In genomic region chr12:53324113-53324778, GRCh38 we compare ENCODE assay signal across 1 cellular context.
TF ChIP-seq lines count a peak whose summit lies in the region.

No MANE protein-coding gene starts in this region.

TF ChIP-seq in HepG2, 621 proteins besides CTCF, POLR2A, EP300 and RAD21 (continued from another document):
- TF ChIP-seq PRDM4 (CRISPR knock-in tag; IDR thresholded peaks at IDR 0.05; ENCODE audit: borderline replicate concordance) = no peak
- TF ChIP-seq XBP1 (CRISPR knock-in tag; IDR thresholded peaks at IDR 0.05) = no peak
- TF ChIP-seq POLR2AphosphoS2 (IDR thresholded peaks at IDR 0.05; ENCODE audit: low read depth, low read length) = no peak
- TF ChIP-seq NKX3-1 (CRISPR knock-in tag; IDR thresholded peaks at IDR 0.05) = no peak
- TF ChIP-seq ZNF251 (CRISPR knock-in tag; IDR thresholded peaks at IDR 0.05) = no peak
- TF ChIP-seq, protein P1, sequence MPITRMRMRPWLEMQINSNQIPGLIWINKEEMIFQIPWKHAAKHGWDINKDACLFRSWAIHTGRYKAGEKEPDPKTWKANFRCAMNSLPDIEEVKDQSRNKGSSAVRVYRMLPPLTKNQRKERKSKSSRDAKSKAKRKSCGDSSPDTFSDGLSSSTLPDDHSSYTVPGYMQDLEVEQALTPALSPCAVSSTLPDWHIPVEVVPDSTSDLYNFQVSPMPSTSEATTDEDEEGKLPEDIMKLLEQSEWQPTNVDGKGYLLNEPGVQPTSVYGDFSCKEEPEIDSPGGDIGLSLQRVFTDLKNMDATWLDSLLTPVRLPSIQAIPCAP (CRISPR knock-in tag; IDR thresholded peaks at IDR 0.05; ENCODE audit: low read depth) = no peak
- TF ChIP-seq FOXO1 (CRISPR knock-in tag; IDR thresholded peaks at IDR 0.05) = no peak
- TF ChIP-seq ZNF317 (CRISPR knock-in tag; IDR thresholded peaks at IDR 0.05) = no peak
- peak; percentile 78 for TF ChIP-seq ZBTB38 (CRISPR knock-in tag; IDR thresholded peaks at IDR 0.05)
- no peak for TF ChIP-seq ZNF720 (CRISPR knock-in tag; IDR thresholded peaks at IDR 0.05)
- TF ChIP-seq NFATC3 (CRISPR knock-in tag; IDR thresholded peaks at IDR 0.05) = no peak
- TF ChIP-seq ZNF746 (CRISPR knock-in tag; IDR thresholded peaks at IDR 0.05) = no peak
- 0 out of 2 replicates have a peak, but pooled peaks have one; percentile 18 for TF ChIP-seq ZNF292 (CRISPR knock-in tag; IDR thresholded peaks at IDR 0.05; ENCODE audit: borderline replicate concordance, low read depth)
- 0 out of 2 replicates have a peak, but pooled peaks have one; percentile 17 for TF ChIP-seq SP5 (CRISPR knock-in tag; IDR thresholded peaks at IDR 0.05; ENCODE audit: borderline replicate concordance, low read depth)
- TF ChIP-seq GLMP (CRISPR knock-in tag; IDR thresholded peaks at IDR 0.05; ENCODE audit: borderline replicate concordance) = no peak
- peak; percentile 19 for TF ChIP-seq ZNF781 (CRISPR knock-in tag; IDR thresholded peaks at IDR 0.05; ENCODE audit: borderline replicate concordance, not compliant biosample characterization)
- TF ChIP-seq, protein P2, sequence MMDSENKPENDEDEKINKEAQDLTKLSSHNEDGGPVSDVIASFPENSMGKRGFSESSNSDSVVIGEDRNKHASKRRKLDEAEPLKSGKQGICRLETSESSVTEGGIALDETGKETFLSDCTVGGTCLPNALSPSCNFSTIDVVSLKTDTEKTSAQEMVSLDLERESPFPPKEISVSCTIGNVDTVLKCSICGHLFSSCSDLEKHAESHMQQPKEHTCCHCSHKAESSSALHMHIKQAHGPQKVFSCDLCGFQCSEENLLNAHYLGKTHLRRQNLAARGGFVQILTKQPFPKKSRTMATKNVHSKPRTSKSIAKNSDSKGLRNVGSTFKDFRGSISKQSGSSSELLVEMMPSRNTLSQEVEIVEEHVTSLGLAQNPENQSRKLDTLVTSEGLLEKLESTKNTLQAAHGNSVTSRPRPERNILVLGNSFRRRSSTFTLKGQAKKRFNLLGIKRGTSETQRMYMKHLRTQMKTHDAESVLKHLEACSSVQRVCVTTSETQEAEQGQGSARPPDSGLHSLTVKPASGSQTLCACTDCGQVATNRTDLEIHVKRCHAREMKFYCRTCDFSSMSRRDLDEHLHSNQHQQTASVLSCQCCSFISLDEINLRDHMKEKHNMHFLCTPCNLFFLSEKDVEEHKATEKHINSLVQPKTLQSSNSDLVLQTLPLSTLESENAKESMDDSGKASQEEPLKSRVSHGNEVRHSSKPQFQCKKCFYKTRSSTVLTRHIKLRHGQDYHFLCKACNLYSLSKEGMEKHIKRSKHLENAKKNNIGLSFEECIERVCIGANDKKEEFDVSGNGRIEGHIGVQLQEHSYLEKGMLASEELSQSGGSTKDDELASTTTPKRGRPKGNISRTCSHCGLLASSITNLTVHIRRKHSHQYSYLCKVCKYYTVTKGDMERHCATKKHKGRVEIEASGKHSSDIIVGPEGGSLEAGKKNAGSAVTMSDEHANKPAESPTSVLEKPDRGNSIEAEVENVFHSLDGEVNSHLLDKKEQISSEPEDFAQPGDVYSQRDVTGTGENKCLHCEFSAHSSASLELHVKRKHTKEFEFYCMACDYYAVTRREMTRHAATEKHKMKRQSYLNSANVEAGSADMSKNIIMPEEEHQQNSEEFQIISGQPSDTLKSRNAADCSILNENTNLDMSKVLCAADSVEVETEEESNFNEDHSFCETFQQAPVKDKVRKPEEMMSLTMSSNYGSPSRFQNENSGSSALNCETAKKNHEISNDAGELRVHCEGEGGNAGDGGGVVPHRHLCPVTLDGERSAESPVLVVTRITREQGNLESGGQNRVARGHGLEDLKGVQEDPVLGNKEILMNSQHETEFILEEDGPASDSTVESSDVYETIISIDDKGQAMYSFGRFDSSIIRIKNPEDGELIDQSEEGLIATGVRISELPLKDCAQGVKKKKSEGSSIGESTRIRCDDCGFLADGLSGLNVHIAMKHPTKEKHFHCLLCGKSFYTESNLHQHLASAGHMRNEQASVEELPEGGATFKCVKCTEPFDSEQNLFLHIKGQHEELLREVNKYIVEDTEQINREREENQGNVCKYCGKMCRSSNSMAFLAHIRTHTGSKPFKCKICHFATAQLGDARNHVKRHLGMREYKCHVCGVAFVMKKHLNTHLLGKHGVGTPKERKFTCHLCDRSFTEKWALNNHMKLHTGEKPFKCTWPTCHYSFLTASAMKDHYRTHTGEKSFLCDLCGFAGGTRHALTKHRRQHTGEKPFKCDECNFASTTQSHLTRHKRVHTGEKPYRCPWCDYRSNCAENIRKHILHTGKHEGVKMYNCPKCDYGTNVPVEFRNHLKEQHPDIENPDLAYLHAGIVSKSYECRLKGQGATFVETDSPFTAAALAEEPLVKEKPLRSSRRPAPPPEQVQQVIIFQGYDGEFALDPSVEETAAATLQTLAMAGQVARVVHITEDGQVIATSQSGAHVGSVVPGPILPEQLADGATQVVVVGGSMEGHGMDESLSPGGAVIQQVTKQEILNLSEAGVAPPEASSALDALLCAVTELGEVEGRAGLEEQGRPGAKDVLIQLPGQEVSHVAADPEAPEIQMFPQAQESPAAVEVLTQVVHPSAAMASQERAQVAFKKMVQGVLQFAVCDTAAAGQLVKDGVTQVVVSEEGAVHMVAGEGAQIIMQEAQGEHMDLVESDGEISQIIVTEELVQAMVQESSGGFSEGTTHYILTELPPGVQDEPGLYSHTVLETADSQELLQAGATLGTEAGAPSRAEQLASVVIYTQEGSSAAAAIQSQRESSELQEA (CRISPR knock-in tag; IDR thresholded peaks at IDR 0.05; ENCODE audit: not compliant biosample characterization) = no peak
- TF ChIP-seq ELF3 (CRISPR knock-in tag; IDR thresholded peaks at IDR 0.05) = no peak
- TF ChIP-seq ZNF788 (CRISPR knock-in tag; IDR thresholded peaks at IDR 0.05; ENCODE audit: borderline replicate concordance) = no peak
- no peak for TF ChIP-seq THYN1 (CRISPR knock-in tag; IDR thresholded peaks at IDR 0.05; ENCODE audit: borderline replicate concordance, low read depth)
- no peak for TF ChIP-seq ZNF354B (CRISPR knock-in tag; IDR thresholded peaks at IDR 0.05)
- no peak for TF ChIP-seq ATF4 (CRISPR knock-in tag; IDR thresholded peaks at IDR 0.05)
- no peak for TF ChIP-seq TBP (CRISPR knock-in tag; IDR thresholded peaks at IDR 0.05)
- TF ChIP-seq IKZF5 (CRISPR knock-in tag; IDR thresholded peaks at IDR 0.05) = no peak
- peak; percentile 44; the same call in 1 of the 2 replicates for TF ChIP-seq JUND (CRISPR knock-in tag; IDR thresholded peaks at IDR 0.05)
- TF ChIP-seq ZNF543 (CRISPR knock-in tag; IDR thresholded peaks at IDR 0.05) = no peak
- TF ChIP-seq RFXANK (CRISPR knock-in tag; IDR thresholded peaks at IDR 0.05) = no peak
- TF ChIP-seq CC2D1A (CRISPR knock-in tag; IDR thresholded peaks at IDR 0.05) = no peak
- no peak for TF ChIP-seq SMAD1 (CRISPR knock-in tag; IDR thresholded peaks at IDR 0.05; ENCODE audit: borderline replicate concordance, low read depth)
- TF ChIP-seq KLF9 (CRISPR knock-in tag; IDR thresholded peaks at IDR 0.05; ENCODE audit: low read depth) = no peak
- TF ChIP-seq, protein P3, sequence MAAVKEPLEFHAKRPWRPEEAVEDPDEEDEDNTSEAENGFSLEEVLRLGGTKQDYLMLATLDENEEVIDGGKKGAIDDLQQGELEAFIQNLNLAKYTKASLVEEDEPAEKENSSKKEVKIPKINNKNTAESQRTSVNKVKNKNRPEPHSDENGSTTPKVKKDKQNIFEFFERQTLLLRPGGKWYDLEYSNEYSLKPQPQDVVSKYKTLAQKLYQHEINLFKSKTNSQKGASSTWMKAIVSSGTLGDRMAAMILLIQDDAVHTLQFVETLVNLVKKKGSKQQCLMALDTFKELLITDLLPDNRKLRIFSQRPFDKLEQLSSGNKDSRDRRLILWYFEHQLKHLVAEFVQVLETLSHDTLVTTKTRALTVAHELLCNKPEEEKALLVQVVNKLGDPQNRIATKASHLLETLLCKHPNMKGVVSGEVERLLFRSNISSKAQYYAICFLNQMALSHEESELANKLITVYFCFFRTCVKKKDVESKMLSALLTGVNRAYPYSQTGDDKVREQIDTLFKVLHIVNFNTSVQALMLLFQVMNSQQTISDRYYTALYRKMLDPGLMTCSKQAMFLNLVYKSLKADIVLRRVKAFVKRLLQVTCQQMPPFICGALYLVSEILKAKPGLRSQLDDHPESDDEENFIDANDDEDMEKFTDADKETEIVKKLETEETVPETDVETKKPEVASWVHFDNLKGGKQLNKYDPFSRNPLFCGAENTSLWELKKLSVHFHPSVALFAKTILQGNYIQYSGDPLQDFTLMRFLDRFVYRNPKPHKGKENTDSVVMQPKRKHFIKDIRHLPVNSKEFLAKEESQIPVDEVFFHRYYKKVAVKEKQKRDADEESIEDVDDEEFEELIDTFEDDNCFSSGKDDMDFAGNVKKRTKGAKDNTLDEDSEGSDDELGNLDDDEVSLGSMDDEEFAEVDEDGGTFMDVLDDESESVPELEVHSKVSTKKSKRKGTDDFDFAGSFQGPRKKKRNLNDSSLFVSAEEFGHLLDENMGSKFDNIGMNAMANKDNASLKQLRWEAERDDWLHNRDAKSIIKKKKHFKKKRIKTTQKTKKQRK (IDR thresholded peaks at IDR 0.05; ENCODE audit: low read length) = no peak
- TF ChIP-seq ZNF430 (CRISPR knock-in tag; IDR thresholded peaks at IDR 0.05) = no peak
- no peak for TF ChIP-seq ZMAT5 (CRISPR knock-in tag; IDR thresholded peaks at IDR 0.05; ENCODE audit: borderline replicate concordance, low read depth)
- no peak for TF ChIP-seq CREB1 (IDR thresholded peaks at IDR 0.05)
- no peak for TF ChIP-seq CREB1 (CRISPR knock-in tag; IDR thresholded peaks at IDR 0.05)
